In genomic region chr1:199155166-199156033, GRCh38 we compare ENCODE assay signal across 26 cellular contexts.
DNase-seq lines count a peak whose midpoint lies in the region; TF ChIP-seq lines count a peak whose summit lies in the region.
"Had no signal": no experiment of that assay in that cellular context is flagged by ENCODE, and none has a peak within 500 bp of the region (broad histone marks: within the 10 kb centered on the region; RNA-seq: fewer than 3 reads in every experiment).

No MANE protein-coding gene starts in this region.

- H3K9me3 ChIP-seq in DOHH2 (ENCODE audit: control insufficient read depth, insufficient read depth, low read length), result peaks cover 3% of the 10 kb centered on the region; the same call in 1 of the 2 replicates
- no peaks in the 10 kb centered on the region for H3K9me3 ChIP-seq in SK-N-MC (ENCODE audit: low read depth, low read length)
- H3K9me3 ChIP-seq: A549, Caco-2, SJSA1 had no signal

- H3K4me3 ChIP-seq in DOHH2 (ENCODE audit: low read length), result no peak overlapping the region
- no peak overlapping the region for H3K4me3 ChIP-seq in SK-N-MC
- no peak overlapping the region for H3K4me3 ChIP-seq in foreskin fibroblast (ENCODE audit: low read depth in 1 of 2, low read length in 2 of 2)
- H3K4me3 ChIP-seq: A549, SJSA1 had no signal

- TF ChIP-seq CTCF in DOHH2 (IDR thresholded peaks at IDR 0.05; ENCODE audit: low read depth, low read length, poor library complexity, severe bottlenecking), result no peak
- TF ChIP-seq CTCF in foreskin fibroblast (IDR thresholded peaks at IDR 0.05; ENCODE audit: low read depth, low read length), result no peak

- H3K9ac ChIP-seq in SK-N-MC (ENCODE audit: insufficient read length), result peak overlapping the region; percentile 95
- H3K9ac ChIP-seq: KMS-11 had no signal

- H4K20me1 ChIP-seq in DOHH2 (ENCODE audit: control insufficient read depth, insufficient read depth, low read depth, low read length), result no peaks in the 10 kb centered on the region

- H3F3A ChIP-seq in DOHH2 (ENCODE audit: control insufficient read depth, insufficient read depth), result peaks cover 27% of the 10 kb centered on the region

- DNase-seq in NCI-H748 (lab: John Stamatoyannopoulos, UW; ENCODE audit: unreplicated experiment) (peak; percentile 48), SK-N-MC (ENCODE audit: low read depth, low spot score) (no peak), epidermal melanocyte (ENCODE audit: insufficient read length, low spot score) (no peak), Kasumi-1 (lab: John Stamatoyannopoulos, UW) (no peak), foreskin fibroblast (no peak), NCI-H2029 (lab: John Stamatoyannopoulos, UW) (no peak)
- DNase-seq: C1 segment of cervical spinal cord; Caco-2; CD4-positive, alpha-beta memory T cell; DMS 273 treated with DMSO at 0.1 percent for 48 hours; DMS79; GF-D8; NCI-H1105; NCI-H2029 treated with DMSO at 0.1 percent for 48 hours; NCI-H2227 treated with DMSO at 0.1 percent for 48 hours; NCI-H510A; NCI-H69; NK-92 treated with Interleukin-12 subunit alpha and Interleukin-12 subunit beta, amount 100 ng/mL, for 24 hours; Right ventricle myocardium superior; RPMI8226; T-cell had no signal

- no peaks in the 10 kb centered on the region for H3K27me3 ChIP-seq in DOHH2 (ENCODE audit: control insufficient read depth, low read length)
- H3K27me3 ChIP-seq: SJSA1 had no signal

- no peak overlapping the region for H3K4me2 ChIP-seq in DOHH2 (ENCODE audit: low read length)
- H3K4me2 ChIP-seq: A549, KMS-11 had no signal

- no peaks in the 10 kb centered on the region for H3K9me2 ChIP-seq in DOHH2 (replicated peaks; ENCODE audit: control insufficient read depth, low read length)

- H3K79me2 ChIP-seq in DOHH2 (ENCODE audit: control insufficient read depth, low read length), result peaks cover 8% of the 10 kb centered on the region

- H3K36me3 ChIP-seq in DOHH2 (ENCODE audit: control insufficient read depth, low read length) (peaks cover 9% of the 10 kb centered on the region), SK-N-MC (ENCODE audit: insufficient read depth, low read length) (peaks cover 31% of the 10 kb centered on the region)
- H3K36me3 ChIP-seq: SJSA1 had no signal

- H3K27ac ChIP-seq in DOHH2 (ENCODE audit: low read depth, low read length) (peak overlapping the region; percentile 3; the same call in 1 of the 2 replicates), SK-N-MC (peak overlapping the region; percentile 100)
- H3K27ac ChIP-seq: A549, HL-60, KMS-11, SJSA1 had no signal

- peaks cover 64% of the 10 kb centered on the region for H3K4me1 ChIP-seq in DOHH2 (ENCODE audit: control insufficient read depth, low read length)
- H3K4me1 ChIP-seq: A549, Caco-2, SJSA1 had no signal
